8 cellular contexts compared by ENCODE assay signal in the genomic region with DNA sequence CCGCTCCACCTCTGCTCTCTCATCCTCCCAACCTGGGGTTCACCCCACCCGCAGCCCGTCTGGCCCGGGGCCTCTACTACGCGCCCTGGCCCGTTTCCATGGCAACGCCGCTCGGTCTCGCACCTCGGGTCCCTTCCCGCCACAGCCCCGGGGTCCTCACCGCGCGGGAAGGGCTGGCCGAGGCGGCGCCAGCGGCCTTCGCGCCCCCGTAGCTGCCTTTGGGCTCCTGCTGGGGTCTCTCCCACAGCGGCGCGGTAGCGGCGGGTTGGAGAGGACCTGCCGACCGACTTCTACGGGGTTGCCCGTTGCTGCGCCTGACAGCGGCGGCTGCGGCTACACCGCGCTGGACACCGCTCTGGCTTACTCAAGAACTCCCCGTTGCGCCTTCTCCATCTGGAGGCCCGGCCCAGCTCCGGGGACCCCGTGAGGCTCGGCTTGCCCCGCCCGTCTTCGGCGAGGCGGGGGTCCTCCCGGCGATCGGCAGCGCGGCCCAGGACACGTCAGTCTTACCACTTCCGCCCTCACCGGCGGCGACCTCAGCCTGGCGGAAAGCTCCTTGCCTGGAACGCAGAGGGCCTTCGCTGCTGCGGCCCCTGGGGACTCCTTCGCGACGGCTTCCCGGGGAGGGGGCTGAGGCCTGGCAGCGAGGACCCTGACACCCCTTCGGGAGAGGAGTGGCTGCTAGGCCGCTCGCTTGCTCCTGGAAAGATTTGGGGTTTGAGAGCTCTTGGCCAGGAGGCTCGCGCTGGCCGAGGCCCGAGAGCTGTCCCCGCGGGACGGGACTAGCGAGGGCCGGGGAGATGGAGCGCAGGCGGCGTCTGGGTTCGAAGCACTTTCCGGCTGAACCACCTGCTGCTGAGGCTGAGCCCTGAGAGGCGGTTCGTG. TPM values are rescaled to one million over a fixed set of nuclear protein-coding genes. Genes with fewer than 3 reads are reported as not detected.
A peak's percentile ranks its signal among the peaks of the same experiment; 100 is the strongest.
DNase-seq lines count a peak whose midpoint lies in the region; ATAC-seq, FAIRE-seq and TF ChIP-seq lines count a peak whose summit lies in the region.

A gene with protein sequence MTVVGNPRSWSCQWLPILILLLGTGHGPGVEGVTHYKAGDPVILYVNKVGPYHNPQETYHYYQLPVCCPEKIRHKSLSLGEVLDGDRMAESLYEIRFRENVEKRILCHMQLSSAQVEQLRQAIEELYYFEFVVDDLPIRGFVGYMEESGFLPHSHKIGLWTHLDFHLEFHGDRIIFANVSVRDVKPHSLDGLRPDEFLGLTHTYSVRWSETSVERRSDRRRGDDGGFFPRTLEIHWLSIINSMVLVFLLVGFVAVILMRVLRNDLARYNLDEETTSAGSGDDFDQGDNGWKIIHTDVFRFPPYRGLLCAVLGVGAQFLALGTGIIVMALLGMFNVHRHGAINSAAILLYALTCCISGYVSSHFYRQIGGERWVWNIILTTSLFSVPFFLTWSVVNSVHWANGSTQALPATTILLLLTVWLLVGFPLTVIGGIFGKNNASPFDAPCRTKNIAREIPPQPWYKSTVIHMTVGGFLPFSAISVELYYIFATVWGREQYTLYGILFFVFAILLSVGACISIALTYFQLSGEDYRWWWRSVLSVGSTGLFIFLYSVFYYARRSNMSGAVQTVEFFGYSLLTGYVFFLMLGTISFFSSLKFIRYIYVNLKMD (minus strand): TSS at position 256 of the 885 bp plus-strand sequence. CDS start 422 bp downstream, outside the sequence.

- H3K36me3 Mint-ChIP-seq in T-helper 1 cell treated with Interleukin-12 subunit alpha and Interleukin-12 subunit beta and Interleukin-4 antibody, amounts not matched to agents 30 μg/mL and 1 μg/mL, for 36 hours (ENCODE audit: low read depth), result peaks cover 41% of the 10 kb centered on the region

- peaks cover 50% of the 10 kb centered on the region for H3K4me1 Mint-ChIP-seq in T-helper 1 cell treated with Interleukin-12 subunit alpha and Interleukin-12 subunit beta and Interleukin-4 antibody, amounts not matched to agents 30 μg/mL and 1 μg/mL, for 36 hours (ENCODE audit: low read depth)

- in situ Hi-C loops in GM13977 (cut with MboI; ENCODE audit: low pct_unique_long_range_greater_than_20kb, low sequenced_read_pairs, unreplicated experiment), result no loop called here

- H3K27me3 Mint-ChIP-seq in T-helper 1 cell treated with Interleukin-12 subunit alpha and Interleukin-12 subunit beta and Interleukin-4 antibody, amounts not matched to agents 30 μg/mL and 1 μg/mL, for 36 hours (ENCODE audit: low read depth), result no peaks in the 10 kb centered on the region

- FAIRE-seq in urothelium cell line (lab: Jason Lieb, UNC), result peak; percentile 30

- H3K4me3 Mint-ChIP-seq in T-helper 1 cell treated with Interleukin-12 subunit alpha and Interleukin-12 subunit beta and Interleukin-4 antibody, amounts not matched to agents 30 μg/mL and 1 μg/mL, for 36 hours, result peak within 1 kb of the TSS; percentile 98

- TF ChIP-seq CTCF in GM13977 (IDR thresholded peaks at IDR 0.05; ENCODE audit: extremely low read depth, insufficient read depth, missing control alignments), result no peak

- DNase-seq in GM13977 (ENCODE audit: low spot score), result peak; percentile 95
- DNase-seq in NCI-H1417 treated with DMSO at 0.1 percent for 48 hours (lab: John Stamatoyannopoulos, UW), result peak; percentile 58
- peak; percentile 28 for DNase-seq in amniotic stem cell (lab: John Stamatoyannopoulos, UW)
- peak; percentile 93 for DNase-seq in left ventricle myocardium superior
- peak; percentile 66 for DNase-seq in pulmonary artery endothelial cell (ENCODE audit: low read depth, low spot score)
- DNase-seq in urothelium cell line (ENCODE audit: low spot score), result peak; percentile 93

- intact Hi-C loops in left ventricle myocardium superior (cut with micrococcal nuclease), result no loop called here

- ATAC-seq in HG02798 (IDR thresholded peaks at IDR 0.05; ENCODE audit: poor library complexity, unreplicated experiment) (peak; percentile 85), left ventricle myocardium superior (peak; percentile 95)

- no peaks in the 10 kb centered on the region for H3K9me3 Mint-ChIP-seq in T-helper 1 cell treated with Interleukin-12 subunit alpha and Interleukin-12 subunit beta and Interleukin-4 antibody, amounts not matched to agents 30 μg/mL and 1 μg/mL, for 36 hours

- H3K27ac Mint-ChIP-seq in T-helper 1 cell treated with Interleukin-12 subunit alpha and Interleukin-12 subunit beta and Interleukin-4 antibody, amounts not matched to agents 30 μg/mL and 1 μg/mL, for 36 hours, result peak within 1 kb of the TSS; percentile 96

RNA-seq across cellular contexts. Expression of the gene that starts here (rescaled TPM):
- 19.2 TPM for total RNA-seq in left ventricle myocardium superior
- 48.9 and 67.2 TPM in 2 replicates for total RNA-seq in pulmonary artery endothelial cell

Comparison
In these comparisons a context has a peak if more than half of its experiments do, and no peak if none do; other contexts are left out.
1. Peak in every context shown above with its lines: DNase-seq and ATAC-seq.
2. DNase-seq: peak in every context shown above with its lines; median percentile 95 in GM13977; 93 in left ventricle myocardium superior; 93 in urothelium cell line; 66 in pulmonary artery endothelial cell; 58 in NCI-H1417 treated with DMSO at 0.1 percent for 48 hours; 28 in amniotic stem cell.